23 cellular contexts compared by ENCODE assay signal in genomic region chr6:143054329-143054728, GRCh38. TPM values are rescaled to one million over a fixed set of nuclear protein-coding genes. Genes with fewer than 3 reads are reported as not detected.
DNase-seq lines count a peak whose midpoint lies in the region; ATAC-seq, FAIRE-seq and TF ChIP-seq lines count a peak whose summit lies in the region.
"Had no signal": no experiment of that assay in that cellular context is flagged by ENCODE, and none has a peak within 500 bp of the region (broad histone marks: within the 10 kb centered on the region; RNA-seq: fewer than 3 reads in every experiment).

No MANE protein-coding gene starts in this region.

- H3K4me3 ChIP-seq in HEK293 (ENCODE audit: low read depth, low read length): no peak overlapping the region
- H3K4me3 ChIP-seq in K562: no peak overlapping the region
- H3K4me3 ChIP-seq in osteoblast (ENCODE audit: insufficient read depth, low read length): no peak overlapping the region
- H3K4me3 ChIP-seq: BLaER1 had no signal

- no peaks in the 10 kb centered on the region for H3K9me3 ChIP-seq in HEK293 (ENCODE audit: control insufficient read depth, insufficient read depth, low read depth, low read length)
- peaks cover under 1% of the 10 kb centered on the region; the same call in 1 of the 2 replicates for H3K9me3 ChIP-seq in K562 (replicated peaks; ENCODE audit: control insufficient read depth, insufficient read depth, low read depth, low read length)
- no peaks in the 10 kb centered on the region for H3K9me3 ChIP-seq in osteoblast (ENCODE audit: low read depth, low read length)
- no peaks in the 10 kb centered on the region for H3K9me3 ChIP-seq in CD4-positive, alpha-beta T cell (ENCODE audit: control insufficient read depth, low read length)
- H3K9me3 ChIP-seq: BE2C, Caco-2 had no signal

- H3K27me3 ChIP-seq in K562 (ENCODE audit: control insufficient read depth in 2 of 2, insufficient read depth in 2 of 2, low read length in 2 of 2) (no peaks in the 10 kb centered on the region), osteoblast (ENCODE audit: insufficient read depth, low read length) (no peaks in the 10 kb centered on the region)
- no peaks in the 10 kb centered on the region for H3K27me3 ChIP-seq in CD4-positive, alpha-beta T cell (ENCODE audit: control insufficient read depth, insufficient read depth, low read length)
- H3K27me3 ChIP-seq: BE2C, BLaER1 had no signal

- WGBS in K562 (ENCODE audit: insufficient coverage, low coverage, missing lambda C conversion rate): 23% methylated on average over 2 of the region's 2 CpGs

- H4K20me1 ChIP-seq in K562 (replicated peaks; ENCODE audit: control insufficient read depth, insufficient read depth, low read length): no peaks in the 10 kb centered on the region
- no peaks in the 10 kb centered on the region for H4K20me1 ChIP-seq in osteoblast (ENCODE audit: insufficient read depth, low read length)
- H4K20me1 ChIP-seq: BLaER1 had no signal

- TF ChIP-seq EP300 in K562 (IDR thresholded peaks at IDR 0.05; ENCODE audit: low read length): no peak

- TF ChIP-seq RAD21 in K562 (CRISPR knock-in tag; conservative IDR thresholded peaks at IDR 0.05 in 1 of 2, IDR thresholded peaks at IDR 0.05 in 1 of 2): no peak

- TF ChIP-seq CTCF in HEK293 (tag by site-specific recombination; IDR thresholded peaks at IDR 0.05): no peak
- no peak for TF ChIP-seq CTCF in K562 (IDR thresholded peaks at IDR 0.05 in 2 of 3, conservative IDR thresholded peaks at IDR 0.05 in 1 of 3; ENCODE audit: insufficient read depth in 2 of 3, low read depth in 1 of 3, low read length in 3 of 3)
- no peak for TF ChIP-seq CTCF in osteoblast (IDR thresholded peaks at IDR 0.05; ENCODE audit: extremely low read depth, low read depth, low read length)
- no peak for TF ChIP-seq CTCF in CD4-positive, alpha-beta T cell (IDR thresholded peaks at IDR 0.05)

- H3K36me3 Mint-ChIP-seq in CD4-positive, alpha-beta T cell (ENCODE audit: low read depth): no peaks in the 10 kb centered on the region
- H3K36me3 Mint-ChIP-seq: CD14-positive monocyte; CD4-positive, CD25-positive, alpha-beta regulatory T cell; CD8-positive, alpha-beta T cell had no signal

- in situ Hi-C loops in K562 (cut with MboI): no loop called here

- no peak for FAIRE-seq in K562 (lab: Jason Lieb, UNC)
- FAIRE-seq: A204.1, D721Med, G401.6, GM12891, GM19239 had no signal

- no peak for DNase-seq in K562 (ENCODE audit: extremely low read depth in 1 of 4, low spot score in 3 of 4)
- peak; percentile 50 for DNase-seq in osteoblast (ENCODE audit: insufficient read length, low spot score, missing footprints)
- no peak for DNase-seq in CD4-positive, alpha-beta T cell
- no peak for DNase-seq in NCI-H1105 (lab: John Stamatoyannopoulos, UW)
- DNase-seq in NCI-H1694 (lab: John Stamatoyannopoulos, UW): no peak
- DNase-seq: 8988T; ACHN; BE2C; C1 segment of cervical spinal cord; Caco-2; Calu3; CD4-positive, CD25-positive, alpha-beta regulatory T cell; CD8-positive, alpha-beta T cell; DMS79 treated with DMSO at 0.1 percent for 48 hours; GF-D8 had no signal

- no TSS peak for BruUV-seq in K562 (replicated peaks; lab: Mats Ljungman, UMichigan)

- no peaks in the 10 kb centered on the region for H3K4me1 ChIP-seq in HEK293 (ENCODE audit: control insufficient read depth, insufficient read depth, low read length)
- H3K4me1 ChIP-seq in K562 (replicated peaks in 1 of 2; ENCODE audit: control insufficient read depth in 2 of 2, insufficient read depth in 2 of 2, low read length in 2 of 2): peaks cover under 1 to 4% of the 10 kb centered on the region in 2 experiments; a peak in 1 of 5 replicates
- peaks cover 2% of the 10 kb centered on the region for H3K4me1 ChIP-seq in osteoblast (ENCODE audit: insufficient read depth, low read length)
- H3K4me1 ChIP-seq: BE2C, BLaER1, Caco-2 had no signal

- CTCF ChIA-PET in HEK293 (lab: Yijun Ruan, JAX) (interaction anchor here (0.7 kb wide), 1 partner anchor 134 kb away, joined by 3 read pairs; no protein-coding TSS in a partner anchor), K562 (lab: Yijun Ruan, JAX; ENCODE audit: low intra/inter-chr PET ratio) (no interaction called here)
- CTCF ChIA-PET in CD4-positive, alpha-beta T cell (lab: Charles Lee): no interaction called here

- no peak overlapping the region for H3K9ac ChIP-seq in K562 (ENCODE audit: insufficient read depth in 1 of 2, low read depth in 2 of 2, low read length in 2 of 2)
- H3K9ac ChIP-seq: BLaER1 had no signal

- no peak for ATAC-seq in K562
- ATAC-seq in CD4-positive, alpha-beta T cell (ENCODE audit: poor library complexity): no peak
- ATAC-seq: CD8-positive, alpha-beta T cell had no signal

- intact Hi-C loops in K562 (cut with micrococcal nuclease): no loop called here
- intact Hi-C loops in CD4-positive, alpha-beta T cell (cut with DNase I, micrococcal nuclease): loop anchor here in 1 of 2 experiments (10.0 kb wide), 1 partner anchor 390 kb away; no protein-coding TSS in a partner anchor

- H3K27ac Mint-ChIP-seq in CD4-positive, alpha-beta T cell: no peak overlapping the region
- H3K27ac Mint-ChIP-seq: CD4-positive, CD25-positive, alpha-beta regulatory T cell; CD8-positive, alpha-beta T cell had no signal

- H3K4me1 Mint-ChIP-seq in CD4-positive, alpha-beta T cell (ENCODE audit: low read depth): peaks cover 15% of the 10 kb centered on the region

- no peak overlapping the region for H3K4me2 ChIP-seq in K562 (ENCODE audit: insufficient read depth, low read length)
- H3K4me2 ChIP-seq in osteoblast (ENCODE audit: insufficient read depth, low read length): no peak overlapping the region
- H3K4me2 ChIP-seq: BLaER1 had no signal

- H3K79me2 ChIP-seq in K562 (ENCODE audit: control insufficient read depth, insufficient read depth, low read length): no peaks in the 10 kb centered on the region
- H3K79me2 ChIP-seq in osteoblast (ENCODE audit: insufficient read depth, low read length): no peaks in the 10 kb centered on the region

- no peaks in the 10 kb centered on the region for H3K9me1 ChIP-seq in K562 (ENCODE audit: control insufficient read depth, insufficient read depth, low read length)

- H3K36me3 ChIP-seq in HEK293 (ENCODE audit: control insufficient read depth in 2 of 2, insufficient read depth in 1 of 2, low read length in 2 of 2) (no peaks in the 10 kb centered on the region), K562 (ENCODE audit: control insufficient read depth, insufficient read depth, low read length) (no peaks in the 10 kb centered on the region), osteoblast (ENCODE audit: insufficient read depth, low read length) (no peaks in the 10 kb centered on the region)
- H3K36me3 ChIP-seq: BE2C, BLaER1 had no signal

- H3K27me3 Mint-ChIP-seq in CD4-positive, alpha-beta T cell: no peaks in the 10 kb centered on the region

- POLR2A ChIA-PET in HEK293 (lab: Yijun Ruan, JAX): no interaction called here
- POLR2A ChIA-PET in K562 (lab: Yijun Ruan, JAX): no interaction called here
- POLR2A ChIA-PET in CD4-positive, alpha-beta T cell (lab: Charles Lee): no interaction called here

- H3K27ac ChIP-seq in HEK293 (ENCODE audit: extremely low read depth, low read depth, low read length) (no peak overlapping the region), K562 (ENCODE audit: extremely low read depth, low read depth, low read length) (no peak overlapping the region), osteoblast (ENCODE audit: low read depth, low read length) (no peak overlapping the region)
- no peak overlapping the region for H3K27ac ChIP-seq in CD4-positive, alpha-beta T cell (ENCODE audit: low read depth, low read length)
- H3K27ac ChIP-seq: BLaER1 had no signal

- H3K9me3 Mint-ChIP-seq in CD4-positive, alpha-beta T cell: no peaks in the 10 kb centered on the region
- H3K9me3 Mint-ChIP-seq: CD4-positive, CD25-positive, alpha-beta regulatory T cell; CD8-positive, alpha-beta T cell had no signal

- H3K4me3 Mint-ChIP-seq in CD4-positive, alpha-beta T cell: no peak overlapping the region
- H3K4me3 Mint-ChIP-seq: CD14-positive monocyte; CD4-positive, CD25-positive, alpha-beta regulatory T cell; CD8-positive, alpha-beta T cell had no signal

- H2AFZ ChIP-seq in K562 (ENCODE audit: low read depth, low read length) (no peak overlapping the region), osteoblast (ENCODE audit: low read length) (no peak overlapping the region)

- TF ChIP-seq POLR2A in K562 (conservative IDR thresholded peaks at IDR 0.05): no peak

TF ChIP-seq in K562, 482 proteins besides CTCF, POLR2A, EP300 and RAD21 (continues in another document):
- TF ChIP-seq ZNF695 (CRISPR knock-in tag; IDR thresholded peaks at IDR 0.05): no peak
- TF ChIP-seq CHD4 (IDR thresholded peaks at IDR 0.05; ENCODE audit: insufficient read depth, insufficient replicate concordance, low read depth, low read length, poor library complexity, severe bottlenecking): no peak
- TF ChIP-seq POLR2B (IDR thresholded peaks at IDR 0.05; ENCODE audit: low read depth, partially characterized antibody): no peak
- TF ChIP-seq TEAD1 (CRISPR knock-in tag; IDR thresholded peaks at IDR 0.05): no peak
- TF ChIP-seq CCNT2 (IDR thresholded peaks at IDR 0.05; ENCODE audit: borderline replicate concordance, extremely low read depth, insufficient read length, low read depth, low read length): no peak

RNA-seq across cellular contexts. Expression of gene AIG1, which starts 6.4 kb away (rescaled TPM):
- 161 and 345 TPM in 2 replicates for total RNA-seq in K562 (2011; cell fraction: chromatin; rRNA removed; ENCODE audit: low replicate concordance)
- 110 and 115 TPM in 2 replicates for total RNA-seq in K562 (2011; cell fraction: nucleolus; rRNA removed)
- total RNA-seq in K562 (2011; cell fraction: nucleoplasm; rRNA removed): 203 and 359 TPM in 2 replicates
- 74.8 and 75.7 TPM in 2 replicates for total RNA-seq in K562 (2014; rRNA removed)
- total RNA-seq in K562 (2014; rRNA removed; fragmentation: Illumina TruSeq; extraction: Trizol): 116 and 118 TPM in 2 replicates
- 127 and 134 TPM in 2 replicates for total RNA-seq in K562 (2015; rRNA removed; fragmentation: Illumina TruSeq; extraction: Trizol)
- total RNA-seq in K562 (2021): 85.2 and 89.8 TPM in 2 replicates
- polyA plus RNA-seq in K562 (2011; rRNA removed): 279 and 333 TPM in 2 replicates
- 118 and 187 TPM in 2 replicates for polyA plus RNA-seq in K562 (2011; cell fraction: cytosol; rRNA removed)
- 379 TPM in 2 replicates for polyA plus RNA-seq in K562 (2011; cell fraction: nucleus; rRNA removed)
- polyA plus RNA-seq in K562 (2012): 94.1 and 189 TPM in 2 replicates
- polyA plus RNA-seq in K562 (2014; fragmentation: Illumina TruSeq; extraction: Trizol): 95.2 and 110 TPM in 2 replicates
- polyA plus RNA-seq in K562 (2014; fragmentation: Nextera tagmentation; extraction: Ambion mirVana): 100 to 1,000 TPM; 129 to 169 TPM
- polyA plus RNA-seq in K562 (2014; rRNA removed): 127 and 157 TPM in 2 replicates
- 131 and 152 TPM in 2 replicates for polyA minus RNA-seq in K562 (2011; rRNA and poly(A)+ RNA removed)
- 54.3 and 60.9 TPM in 2 replicates for polyA minus RNA-seq in K562 (2011; cell fraction: cytosol; rRNA and poly(A)+ RNA removed)
- polyA minus RNA-seq in K562 (2011; cell fraction: nucleus; rRNA and poly(A)+ RNA removed): 204 and 231 TPM in 2 replicates
- 70.9 and 96.9 TPM in 2 replicates for total RNA-seq in osteoblast
- 1 to 10 TPM; 7.4 to 8.4 TPM for total RNA-seq in CD4-positive, alpha-beta T cell

Comparison
In these comparisons a context has a peak if more than half of its experiments do, and no peak if none do; other contexts are left out.
1. Of the 44 proteins assayed by ChIP-seq in both K562 and HEK293: peak only in K562: none; only in HEK293: ATF2; in both: none; in neither: 43.